1 cellular context compared by ENCODE assay signal in the genomic region with DNA sequence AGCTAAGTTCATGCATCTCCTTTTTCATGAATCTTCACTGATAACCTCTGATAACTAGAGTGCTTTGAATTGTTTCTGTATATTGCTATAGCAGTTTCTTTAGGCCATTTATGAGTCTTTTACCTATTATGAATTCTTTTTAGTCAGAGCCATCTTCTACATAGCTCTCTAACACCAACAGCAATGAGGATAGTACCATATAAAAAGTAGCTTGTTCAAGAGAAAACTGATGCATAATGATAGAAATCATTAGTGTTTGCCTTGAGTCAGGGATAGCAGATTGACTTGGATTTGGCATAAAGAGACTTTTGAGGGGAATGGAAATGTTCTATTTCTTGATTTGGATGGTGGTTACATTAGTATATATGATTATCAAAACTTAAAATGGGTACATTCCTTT.
TF ChIP-seq lines count a peak whose summit lies in the region.

No MANE protein-coding gene starts in this region.

TF ChIP-seq in HepG2, 621 proteins besides CTCF, POLR2A, EP300 and RAD21:
- no peak for TF ChIP-seq SIN3A (IDR thresholded peaks at IDR 0.05; ENCODE audit: borderline replicate concordance, low read depth, low read length)
- TF ChIP-seq, protein P1, sequence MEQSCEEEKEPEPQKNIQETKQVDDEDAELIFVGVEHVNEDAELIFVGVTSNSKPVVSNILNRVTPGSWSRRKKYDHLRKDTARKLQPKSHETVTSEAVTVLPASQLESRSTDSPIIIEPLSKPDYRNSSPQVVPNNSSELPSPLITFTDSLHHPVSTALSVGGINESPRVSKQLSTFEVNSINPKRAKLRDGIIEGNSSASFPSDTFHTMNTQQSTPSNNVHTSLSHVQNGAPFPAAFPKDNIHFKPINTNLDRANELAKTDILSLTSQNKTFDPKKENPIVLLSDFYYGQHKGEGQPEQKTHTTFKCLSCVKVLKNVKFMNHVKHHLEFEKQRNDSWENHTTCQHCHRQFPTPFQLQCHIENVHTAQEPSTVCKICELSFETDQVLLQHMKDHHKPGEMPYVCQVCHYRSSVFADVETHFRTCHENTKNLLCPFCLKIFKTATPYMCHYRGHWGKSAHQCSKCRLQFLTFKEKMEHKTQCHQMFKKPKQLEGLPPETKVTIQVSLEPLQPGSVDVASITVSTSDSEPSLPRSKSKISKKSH (CRISPR knock-in tag; IDR thresholded peaks at IDR 0.05; ENCODE audit: borderline replicate concordance) = no peak
- no peak for TF ChIP-seq ZBTB20 (CRISPR knock-in tag; IDR thresholded peaks at IDR 0.05; ENCODE audit: borderline replicate concordance, low read depth)
- TF ChIP-seq, protein P2, sequence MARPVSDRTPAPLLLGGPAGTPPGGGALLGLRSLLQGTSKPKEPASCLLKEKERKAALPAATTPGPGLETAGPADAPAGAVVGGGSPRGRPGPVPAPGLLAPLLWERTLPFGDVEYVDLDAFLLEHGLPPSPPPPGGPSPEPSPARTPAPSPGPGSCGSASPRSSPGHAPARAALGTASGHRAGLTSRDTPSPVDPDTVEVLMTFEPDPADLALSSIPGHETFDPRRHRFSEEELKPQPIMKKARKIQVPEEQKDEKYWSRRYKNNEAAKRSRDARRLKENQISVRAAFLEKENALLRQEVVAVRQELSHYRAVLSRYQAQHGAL (CRISPR knock-in tag; IDR thresholded peaks at IDR 0.05; ENCODE audit: not compliant biosample characterization) = no peak
- TF ChIP-seq, protein P3, sequence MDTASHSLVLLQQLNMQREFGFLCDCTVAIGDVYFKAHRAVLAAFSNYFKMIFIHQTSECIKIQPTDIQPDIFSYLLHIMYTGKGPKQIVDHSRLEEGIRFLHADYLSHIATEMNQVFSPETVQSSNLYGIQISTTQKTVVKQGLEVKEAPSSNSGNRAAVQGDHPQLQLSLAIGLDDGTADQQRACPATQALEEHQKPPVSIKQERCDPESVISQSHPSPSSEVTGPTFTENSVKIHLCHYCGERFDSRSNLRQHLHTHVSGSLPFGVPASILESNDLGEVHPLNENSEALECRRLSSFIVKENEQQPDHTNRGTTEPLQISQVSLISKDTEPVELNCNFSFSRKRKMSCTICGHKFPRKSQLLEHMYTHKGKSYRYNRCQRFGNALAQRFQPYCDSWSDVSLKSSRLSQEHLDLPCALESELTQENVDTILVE (CRISPR knock-in tag; IDR thresholded peaks at IDR 0.05) = no peak
- no peak for TF ChIP-seq ZMYM4 (CRISPR knock-in tag; IDR thresholded peaks at IDR 0.05)
- TF ChIP-seq, protein P4, sequence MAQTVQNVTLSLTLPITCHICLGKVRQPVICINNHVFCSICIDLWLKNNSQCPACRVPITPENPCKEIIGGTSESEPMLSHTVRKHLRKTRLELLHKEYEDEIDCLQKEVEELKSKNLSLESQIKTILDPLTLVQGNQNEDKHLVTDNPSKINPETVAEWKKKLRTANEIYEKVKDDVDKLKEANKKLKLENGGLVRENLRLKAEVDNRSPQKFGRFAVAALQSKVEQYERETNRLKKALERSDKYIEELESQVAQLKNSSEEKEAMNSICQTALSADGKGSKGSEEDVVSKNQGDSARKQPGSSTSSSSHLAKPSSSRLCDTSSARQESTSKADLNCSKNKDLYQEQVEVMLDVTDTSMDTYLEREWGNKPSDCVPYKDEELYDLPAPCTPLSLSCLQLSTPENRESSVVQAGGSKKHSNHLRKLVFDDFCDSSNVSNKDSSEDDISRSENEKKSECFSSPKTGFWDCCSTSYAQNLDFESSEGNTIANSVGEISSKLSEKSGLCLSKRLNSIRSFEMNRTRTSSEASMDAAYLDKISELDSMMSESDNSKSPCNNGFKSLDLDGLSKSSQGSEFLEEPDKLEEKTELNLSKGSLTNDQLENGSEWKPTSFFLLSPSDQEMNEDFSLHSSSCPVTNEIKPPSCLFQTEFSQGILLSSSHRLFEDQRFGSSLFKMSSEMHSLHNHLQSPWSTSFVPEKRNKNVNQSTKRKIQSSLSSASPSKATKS (CRISPR knock-in tag; IDR thresholded peaks at IDR 0.05) = no peak
- no peak for TF ChIP-seq MTA3 (CRISPR knock-in tag; IDR thresholded peaks at IDR 0.05)
- TF ChIP-seq HMG20B (CRISPR knock-in tag; conservative IDR thresholded peaks at IDR 0.05) = no peak
- TF ChIP-seq ISX (CRISPR knock-in tag; conservative IDR thresholded peaks at IDR 0.05) = no peak
- no peak for TF ChIP-seq RBM22 (optimal IDR thresholded peaks at IDR 0.05; ENCODE audit: low read length)
- TF ChIP-seq, protein P5, sequence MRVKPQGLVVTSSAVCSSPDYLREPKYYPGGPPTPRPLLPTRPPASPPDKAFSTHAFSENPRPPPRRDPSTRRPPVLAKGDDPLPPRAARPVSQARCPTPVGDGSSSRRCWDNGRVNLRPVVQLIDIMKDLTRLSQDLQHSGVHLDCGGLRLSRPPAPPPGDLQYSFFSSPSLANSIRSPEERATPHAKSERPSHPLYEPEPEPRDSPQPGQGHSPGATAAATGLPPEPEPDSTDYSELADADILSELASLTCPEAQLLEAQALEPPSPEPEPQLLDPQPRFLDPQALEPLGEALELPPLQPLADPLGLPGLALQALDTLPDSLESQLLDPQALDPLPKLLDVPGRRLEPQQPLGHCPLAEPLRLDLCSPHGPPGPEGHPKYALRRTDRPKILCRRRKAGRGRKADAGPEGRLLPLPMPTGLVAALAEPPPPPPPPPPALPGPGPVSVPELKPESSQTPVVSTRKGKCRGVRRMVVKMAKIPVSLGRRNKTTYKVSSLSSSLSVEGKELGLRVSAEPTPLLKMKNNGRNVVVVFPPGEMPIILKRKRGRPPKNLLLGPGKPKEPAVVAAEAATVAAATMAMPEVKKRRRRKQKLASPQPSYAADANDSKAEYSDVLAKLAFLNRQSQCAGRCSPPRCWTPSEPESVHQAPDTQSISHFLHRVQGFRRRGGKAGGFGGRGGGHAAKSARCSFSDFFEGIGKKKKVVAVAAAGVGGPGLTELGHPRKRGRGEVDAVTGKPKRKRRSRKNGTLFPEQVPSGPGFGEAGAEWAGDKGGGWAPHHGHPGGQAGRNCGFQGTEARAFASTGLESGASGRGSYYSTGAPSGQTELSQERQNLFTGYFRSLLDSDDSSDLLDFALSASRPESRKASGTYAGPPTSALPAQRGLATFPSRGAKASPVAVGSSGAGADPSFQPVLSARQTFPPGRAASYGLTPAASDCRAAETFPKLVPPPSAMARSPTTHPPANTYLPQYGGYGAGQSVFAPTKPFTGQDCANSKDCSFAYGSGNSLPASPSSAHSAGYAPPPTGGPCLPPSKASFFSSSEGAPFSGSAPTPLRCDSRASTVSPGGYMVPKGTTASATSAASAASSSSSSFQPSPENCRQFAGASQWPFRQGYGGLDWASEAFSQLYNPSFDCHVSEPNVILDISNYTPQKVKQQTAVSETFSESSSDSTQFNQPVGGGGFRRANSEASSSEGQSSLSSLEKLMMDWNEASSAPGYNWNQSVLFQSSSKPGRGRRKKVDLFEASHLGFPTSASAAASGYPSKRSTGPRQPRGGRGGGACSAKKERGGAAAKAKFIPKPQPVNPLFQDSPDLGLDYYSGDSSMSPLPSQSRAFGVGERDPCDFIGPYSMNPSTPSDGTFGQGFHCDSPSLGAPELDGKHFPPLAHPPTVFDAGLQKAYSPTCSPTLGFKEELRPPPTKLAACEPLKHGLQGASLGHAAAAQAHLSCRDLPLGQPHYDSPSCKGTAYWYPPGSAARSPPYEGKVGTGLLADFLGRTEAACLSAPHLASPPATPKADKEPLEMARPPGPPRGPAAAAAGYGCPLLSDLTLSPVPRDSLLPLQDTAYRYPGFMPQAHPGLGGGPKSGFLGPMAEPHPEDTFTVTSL (CRISPR knock-in tag; IDR thresholded peaks at IDR 0.05; ENCODE audit: borderline replicate concordance) = no peak
- TF ChIP-seq TOE1 (CRISPR knock-in tag; IDR thresholded peaks at IDR 0.05) = no peak
- no peak for TF ChIP-seq JUN (CRISPR knock-in tag; IDR thresholded peaks at IDR 0.05)
- TF ChIP-seq CENPX (CRISPR knock-in tag; IDR thresholded peaks at IDR 0.05) = no peak
- TF ChIP-seq FOXC1 (CRISPR knock-in tag; IDR thresholded peaks at IDR 0.05; ENCODE audit: borderline replicate concordance) = no peak
- TF ChIP-seq, protein P6, sequence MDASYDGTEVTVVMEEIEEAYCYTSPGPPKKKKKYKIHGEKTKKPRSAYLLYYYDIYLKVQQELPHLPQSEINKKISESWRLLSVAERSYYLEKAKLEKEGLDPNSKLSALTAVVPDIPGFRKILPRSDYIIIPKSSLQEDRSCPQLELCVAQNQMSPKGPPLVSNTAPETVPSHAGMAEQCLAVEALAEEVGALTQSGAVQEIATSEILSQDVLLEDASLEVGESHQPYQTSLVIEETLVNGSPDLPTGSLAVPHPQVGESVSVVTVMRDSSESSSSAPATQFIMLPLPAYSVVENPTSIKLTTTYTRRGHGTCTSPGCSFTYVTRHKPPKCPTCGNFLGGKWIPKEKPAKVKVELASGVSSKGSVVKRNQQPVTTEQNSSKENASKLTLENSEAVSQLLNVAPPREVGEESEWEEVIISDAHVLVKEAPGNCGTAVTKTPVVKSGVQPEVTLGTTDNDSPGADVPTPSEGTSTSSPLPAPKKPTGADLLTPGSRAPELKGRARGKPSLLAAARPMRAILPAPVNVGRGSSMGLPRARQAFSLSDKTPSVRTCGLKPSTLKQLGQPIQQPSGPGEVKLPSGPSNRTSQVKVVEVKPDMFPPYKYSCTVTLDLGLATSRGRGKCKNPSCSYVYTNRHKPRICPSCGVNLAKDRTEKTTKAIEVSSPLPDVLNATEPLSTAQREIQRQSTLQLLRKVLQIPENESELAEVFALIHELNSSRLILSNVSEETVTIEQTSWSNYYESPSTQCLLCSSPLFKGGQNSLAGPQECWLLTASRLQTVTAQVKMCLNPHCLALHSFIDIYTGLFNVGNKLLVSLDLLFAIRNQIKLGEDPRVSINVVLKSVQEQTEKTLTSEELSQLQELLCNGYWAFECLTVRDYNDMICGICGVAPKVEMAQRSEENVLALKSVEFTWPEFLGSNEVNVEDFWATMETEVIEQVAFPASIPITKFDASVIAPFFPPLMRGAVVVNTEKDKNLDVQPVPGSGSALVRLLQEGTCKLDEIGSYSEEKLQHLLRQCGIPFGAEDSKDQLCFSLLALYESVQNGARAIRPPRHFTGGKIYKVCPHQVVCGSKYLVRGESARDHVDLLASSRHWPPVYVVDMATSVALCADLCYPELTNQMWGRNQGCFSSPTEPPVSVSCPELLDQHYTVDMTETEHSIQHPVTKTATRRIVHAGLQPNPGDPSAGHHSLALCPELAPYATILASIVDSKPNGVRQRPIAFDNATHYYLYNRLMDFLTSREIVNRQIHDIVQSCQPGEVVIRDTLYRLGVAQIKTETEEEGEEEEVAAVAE (CRISPR knock-in tag; IDR thresholded peaks at IDR 0.05; ENCODE audit: borderline replicate concordance) = no peak
- TF ChIP-seq, protein P7, sequence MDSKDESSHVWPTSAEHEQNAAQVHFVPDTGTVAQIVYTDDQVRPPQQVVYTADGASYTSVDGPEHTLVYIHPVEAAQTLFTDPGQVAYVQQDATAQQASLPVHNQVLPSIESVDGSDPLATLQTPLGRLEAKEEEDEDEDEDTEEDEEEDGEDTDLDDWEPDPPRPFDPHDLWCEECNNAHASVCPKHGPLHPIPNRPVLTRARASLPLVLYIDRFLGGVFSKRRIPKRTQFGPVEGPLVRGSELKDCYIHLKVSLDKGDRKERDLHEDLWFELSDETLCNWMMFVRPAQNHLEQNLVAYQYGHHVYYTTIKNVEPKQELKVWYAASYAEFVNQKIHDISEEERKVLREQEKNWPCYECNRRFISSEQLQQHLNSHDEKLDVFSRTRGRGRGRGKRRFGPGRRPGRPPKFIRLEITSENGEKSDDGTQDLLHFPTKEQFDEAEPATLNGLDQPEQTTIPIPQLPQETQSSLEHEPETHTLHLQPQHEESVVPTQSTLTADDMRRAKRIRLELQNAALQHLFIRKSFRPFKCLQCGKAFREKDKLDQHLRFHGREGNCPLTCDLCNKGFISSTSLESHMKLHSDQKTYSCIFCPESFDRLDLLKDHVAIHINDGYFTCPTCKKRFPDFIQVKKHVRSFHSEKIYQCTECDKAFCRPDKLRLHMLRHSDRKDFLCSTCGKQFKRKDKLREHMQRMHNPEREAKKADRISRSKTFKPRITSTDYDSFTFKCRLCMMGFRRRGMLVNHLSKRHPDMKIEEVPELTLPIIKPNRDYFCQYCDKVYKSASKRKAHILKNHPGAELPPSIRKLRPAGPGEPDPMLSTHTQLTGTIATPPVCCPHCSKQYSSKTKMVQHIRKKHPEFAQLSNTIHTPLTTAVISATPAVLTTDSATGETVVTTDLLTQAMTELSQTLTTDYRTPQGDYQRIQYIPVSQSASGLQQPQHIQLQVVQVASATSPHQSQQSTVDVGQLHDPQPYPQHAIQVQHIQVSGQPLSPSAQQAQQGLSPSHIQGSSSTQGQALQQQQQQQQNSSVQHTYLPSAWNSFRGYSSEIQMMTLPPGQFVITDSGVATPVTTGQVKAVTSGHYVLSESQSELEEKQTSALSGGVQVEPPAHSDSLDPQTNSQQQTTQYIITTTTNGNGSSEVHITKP (CRISPR knock-in tag; IDR thresholded peaks at IDR 0.05; ENCODE audit: low read depth) = no peak
- TF ChIP-seq, protein P8, sequence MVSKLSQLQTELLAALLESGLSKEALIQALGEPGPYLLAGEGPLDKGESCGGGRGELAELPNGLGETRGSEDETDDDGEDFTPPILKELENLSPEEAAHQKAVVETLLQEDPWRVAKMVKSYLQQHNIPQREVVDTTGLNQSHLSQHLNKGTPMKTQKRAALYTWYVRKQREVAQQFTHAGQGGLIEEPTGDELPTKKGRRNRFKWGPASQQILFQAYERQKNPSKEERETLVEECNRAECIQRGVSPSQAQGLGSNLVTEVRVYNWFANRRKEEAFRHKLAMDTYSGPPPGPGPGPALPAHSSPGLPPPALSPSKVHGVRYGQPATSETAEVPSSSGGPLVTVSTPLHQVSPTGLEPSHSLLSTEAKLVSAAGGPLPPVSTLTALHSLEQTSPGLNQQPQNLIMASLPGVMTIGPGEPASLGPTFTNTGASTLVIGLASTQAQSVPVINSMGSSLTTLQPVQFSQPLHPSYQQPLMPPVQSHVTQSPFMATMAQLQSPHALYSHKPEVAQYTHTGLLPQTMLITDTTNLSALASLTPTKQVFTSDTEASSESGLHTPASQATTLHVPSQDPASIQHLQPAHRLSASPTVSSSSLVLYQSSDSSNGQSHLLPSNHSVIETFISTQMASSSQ (IDR thresholded peaks at IDR 0.05; ENCODE audit: low read depth) = no peak
- TF ChIP-seq, protein P8 (CRISPR knock-in tag; IDR thresholded peaks at IDR 0.05; ENCODE audit: borderline replicate concordance) = no peak
- TF ChIP-seq, protein P9, sequence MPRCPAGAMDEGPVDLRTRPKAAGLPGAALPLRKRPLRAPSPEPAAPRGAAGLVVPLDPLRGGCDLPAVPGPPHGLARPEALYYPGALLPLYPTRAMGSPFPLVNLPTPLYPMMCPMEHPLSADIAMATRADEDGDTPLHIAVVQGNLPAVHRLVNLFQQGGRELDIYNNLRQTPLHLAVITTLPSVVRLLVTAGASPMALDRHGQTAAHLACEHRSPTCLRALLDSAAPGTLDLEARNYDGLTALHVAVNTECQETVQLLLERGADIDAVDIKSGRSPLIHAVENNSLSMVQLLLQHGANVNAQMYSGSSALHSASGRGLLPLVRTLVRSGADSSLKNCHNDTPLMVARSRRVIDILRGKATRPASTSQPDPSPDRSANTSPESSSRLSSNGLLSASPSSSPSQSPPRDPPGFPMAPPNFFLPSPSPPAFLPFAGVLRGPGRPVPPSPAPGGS (CRISPR knock-in tag; IDR thresholded peaks at IDR 0.05) = no peak
